ENCODE assay signal across 27 cellular contexts in the genomic region with DNA sequence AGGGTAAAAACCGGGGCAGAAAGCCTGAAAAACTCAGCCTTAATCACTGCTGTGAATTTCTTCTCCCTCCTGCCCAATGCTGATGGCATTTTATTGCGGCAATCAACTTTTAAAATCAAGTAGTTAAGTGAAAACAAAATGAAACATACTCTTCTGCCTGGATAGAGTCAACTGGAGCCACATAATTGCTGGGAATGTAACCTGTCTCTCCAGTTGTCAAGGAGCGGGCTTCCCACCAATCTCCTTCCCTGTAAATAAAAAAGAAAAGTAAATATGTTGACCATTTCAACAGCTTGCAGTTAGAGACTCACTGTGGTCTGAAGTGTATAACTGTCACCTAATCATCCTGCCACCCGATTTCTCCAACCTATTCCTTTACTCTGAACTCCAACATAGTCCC.
DNase-seq lines count a peak whose midpoint lies in the region; ATAC-seq and TF ChIP-seq lines count a peak whose summit lies in the region.
"Had no signal": no experiment of that assay in that cellular context is flagged by ENCODE, and none has a peak within 500 bp of the region (broad histone marks: within the 10 kb centered on the region; RNA-seq: fewer than 3 reads in every experiment).

No MANE protein-coding gene starts in this region.

- H3K27ac ChIP-seq in VCaP = peak overlapping the region; percentile 43
- H3K27ac ChIP-seq in tibial artery = no peak overlapping the region
- no peak overlapping the region for H3K27ac ChIP-seq in tibial nerve
- H3K27ac ChIP-seq: BLaER1 treated with 17β-estradiol and CSF1 and Interleukin-3, amounts not matched to agents 10 nM and 100 nM; gastroesophageal sphincter; left lung; parathyroid adenoma; Peyer's patch; right atrium auricular region had no signal

- TF ChIP-seq EP300 in tibial nerve (IDR thresholded peaks at IDR 0.05) = no peak

- H3K9me3 ChIP-seq in tibial artery (no peaks in the 10 kb centered on the region), tibial nerve (no peaks in the 10 kb centered on the region), BE2C (no peaks in the 10 kb centered on the region)
- H3K9me3 ChIP-seq: BLaER1 treated with 17β-estradiol and CSF1 and Interleukin-3, amounts not matched to agents 10 nM and 100 nM; gastroesophageal sphincter; left lung; Peyer's patch; right atrium auricular region had no signal

- ATAC-seq in activated T-cell treated with anti-CD3 and anti-CD28 coated beads, Interleukin-2, amount 50 U/mL, for 72 hours (replicated peaks in 1 of 2) = no peak
- ATAC-seq in activated T-cell treated with anti-CD3 and anti-CD28 coated beads, Interleukin-2, amount 50 U/mL, for 4 hours = no peak
- ATAC-seq in stimulated activated effector memory CD8-positive, alpha-beta T cell treated with anti-CD3 and anti-CD28 coated beads, Interleukin-12 subunit alpha, Interleukin-12 subunit beta, amount 100 ng/mL, for 72 hours = no peak
- ATAC-seq: left lung had no signal

- intact Hi-C loops in tibial artery (cut with DNase I; ENCODE audit: low total_unique reads) = loop anchor here (5.0 kb wide), 1 partner anchor 290 kb away; no protein-coding TSS in a partner anchor

- no peak overlapping the region for H3K4me3 ChIP-seq in tibial artery
- no peak overlapping the region for H3K4me3 ChIP-seq in tibial nerve
- H3K4me3 ChIP-seq in BE2C (ENCODE audit: low read depth, low read length) = no peak overlapping the region
- H3K4me3 ChIP-seq: BLaER1 treated with 17β-estradiol and CSF1 and Interleukin-3, amounts not matched to agents 10 nM and 100 nM; dorsolateral prefrontal cortex; gastroesophageal sphincter; left lung; Peyer's patch; right atrium auricular region; smooth muscle cell had no signal

- no peak for TF ChIP-seq CTCF in VCaP (conservative IDR thresholded peaks at IDR 0.05)
- TF ChIP-seq CTCF in tibial artery (IDR thresholded peaks at IDR 0.05) = no peak
- TF ChIP-seq CTCF in tibial nerve (IDR thresholded peaks at IDR 0.05) = no peak
- TF ChIP-seq CTCF in BE2C (IDR thresholded peaks at IDR 0.05; ENCODE audit: low read depth, low read length) = no peak

- H3K36me3 ChIP-seq in tibial artery = peaks cover 0 to 17% (median 7%) of the 10 kb centered on the region in 3 donors
- peaks cover 0 to 39% (median 0%) of the 10 kb centered on the region in 3 donors for H3K36me3 ChIP-seq in tibial nerve
- H3K36me3 ChIP-seq in BE2C = peaks cover 17% of the 10 kb centered on the region

- DNase-seq in activated T-cell treated with anti-CD3 and anti-CD28 coated beads, Interleukin-2, amount 50 U/mL, for 72 hours = no peak
- DNase-seq in activated T-cell treated with anti-CD3 and anti-CD28 coated beads, Interleukin-2, amount 50 U/mL, for 4 hours = no peak
- DNase-seq in immature natural killer cell (no peak), tibial artery (no peak), tibial nerve (ENCODE audit: low spot score in 2 of 2) (no peak), BE2C (no peak)
- DNase-seq in stimulated activated effector memory CD8-positive, alpha-beta T cell treated with anti-CD3 and anti-CD28 coated beads, Interleukin-12 subunit alpha, Interleukin-12 subunit beta, amount 100 ng/mL, for 72 hours (ENCODE audit: low spot score in 2 of 2) = no peak
- DNase-seq: activated naive CD4-positive, alpha-beta T cell treated with anti-CD3 and anti-CD28 coated beads, Interleukin-2, amount 50 U/mL, for 16 hours; activated T-cell treated with anti-CD3 and anti-CD28 coated beads, Interleukin-2, amount 50 U/mL, for 1 hour; dorsolateral prefrontal cortex; H9; hypothalamus; left lung; NCI-H1092 treated with DMSO at 0.1 percent for 48 hours; NCI-H187 treated with DMSO at 0.1 percent for 48 hours; NCI-H226; Peyer's patch; SIG-M5; stimulated activated CD4-positive, alpha-beta T cell treated with anti-CD3 and anti-CD28 coated beads, Interleukin-1b, Interleukin-23, amount 100 ng/mL, for 48 hours; substantia nigra; SW 1271 had no signal

- H3K27me3 Mint-ChIP-seq in activated T-cell treated with anti-CD3 and anti-CD28 coated beads, Interleukin-2, amount 50 U/mL, for 72 hours (ENCODE audit: low read depth) = no peaks in the 10 kb centered on the region
- H3K27me3 Mint-ChIP-seq in activated T-cell treated with anti-CD3 and anti-CD28 coated beads, Interleukin-2, amount 50 U/mL, for 4 hours (ENCODE audit: low read depth) = no peaks in the 10 kb centered on the region
- peaks cover 2 to 24% (median 8%) of the 10 kb centered on the region in 3 donors for H3K27me3 Mint-ChIP-seq in immature natural killer cell (ENCODE audit: low read depth in 3 of 3)

- peaks cover 10 to 46% of the 10 kb centered on the region in 2 donors for H3K36me3 Mint-ChIP-seq in activated T-cell treated with anti-CD3 and anti-CD28 coated beads, Interleukin-2, amount 50 U/mL, for 72 hours (ENCODE audit: insufficient read depth in 2 of 2)
- peaks cover 55% of the 10 kb centered on the region for H3K36me3 Mint-ChIP-seq in activated T-cell treated with anti-CD3 and anti-CD28 coated beads, Interleukin-2, amount 50 U/mL, for 4 hours (ENCODE audit: insufficient read depth)
- H3K36me3 Mint-ChIP-seq in immature natural killer cell = peaks cover 19 to 45% (median 42%) of the 10 kb centered on the region in 3 donors
- H3K36me3 Mint-ChIP-seq in stimulated activated effector memory CD8-positive, alpha-beta T cell treated with anti-CD3 and anti-CD28 coated beads, Interleukin-12 subunit alpha, Interleukin-12 subunit beta, amount 100 ng/mL, for 72 hours = peaks cover 99% of the 10 kb centered on the region

- no peaks in the 10 kb centered on the region for H3K27me3 ChIP-seq in tibial artery
- H3K27me3 ChIP-seq in tibial nerve = no peaks in the 10 kb centered on the region
- H3K27me3 ChIP-seq in BE2C = no peaks in the 10 kb centered on the region
- H3K27me3 ChIP-seq: BLaER1 treated with 17β-estradiol and CSF1 and Interleukin-3, amounts not matched to agents 10 nM and 100 nM; dorsolateral prefrontal cortex; gastroesophageal sphincter; left lung; Peyer's patch; right atrium auricular region had no signal

- H3K9me3 Mint-ChIP-seq in activated T-cell treated with anti-CD3 and anti-CD28 coated beads, Interleukin-2, amount 50 U/mL, for 72 hours = no peaks in the 10 kb centered on the region
- H3K9me3 Mint-ChIP-seq in activated T-cell treated with anti-CD3 and anti-CD28 coated beads, Interleukin-2, amount 50 U/mL, for 4 hours = no peaks in the 10 kb centered on the region
- H3K9me3 Mint-ChIP-seq in immature natural killer cell = no peaks in the 10 kb centered on the region
- no peaks in the 10 kb centered on the region for H3K9me3 Mint-ChIP-seq in stimulated activated effector memory CD8-positive, alpha-beta T cell treated with anti-CD3 and anti-CD28 coated beads, Interleukin-12 subunit alpha, Interleukin-12 subunit beta, amount 100 ng/mL, for 72 hours
- H3K9me3 Mint-ChIP-seq: H9 had no signal

- H3K4me1 Mint-ChIP-seq in activated T-cell treated with anti-CD3 and anti-CD28 coated beads, Interleukin-2, amount 50 U/mL, for 72 hours (ENCODE audit: low read depth) = peaks cover 41% of the 10 kb centered on the region
- peaks cover 42% of the 10 kb centered on the region for H3K4me1 Mint-ChIP-seq in activated T-cell treated with anti-CD3 and anti-CD28 coated beads, Interleukin-2, amount 50 U/mL, for 4 hours (ENCODE audit: low read depth)
- H3K4me1 Mint-ChIP-seq in immature natural killer cell = peaks cover 46 to 60% of the 10 kb centered on the region in 2 donors
- H3K4me1 Mint-ChIP-seq in stimulated activated effector memory CD8-positive, alpha-beta T cell treated with anti-CD3 and anti-CD28 coated beads, Interleukin-12 subunit alpha, Interleukin-12 subunit beta, amount 100 ng/mL, for 72 hours = peaks cover 44% of the 10 kb centered on the region

- H3K27ac Mint-ChIP-seq in activated T-cell treated with anti-CD3 and anti-CD28 coated beads, Interleukin-2, amount 50 U/mL, for 72 hours = peak overlapping the region; percentile 44
- H3K27ac Mint-ChIP-seq in immature natural killer cell = peak overlapping the region; percentile 32 to 99 (median 78)
- H3K27ac Mint-ChIP-seq in stimulated activated effector memory CD8-positive, alpha-beta T cell treated with anti-CD3 and anti-CD28 coated beads, Interleukin-12 subunit alpha, Interleukin-12 subunit beta, amount 100 ng/mL, for 72 hours = peak overlapping the region; percentile 82

- H3K4me1 ChIP-seq in tibial artery (peaks cover 0 to 9% (median 2%) of the 10 kb centered on the region in 4 donors), tibial nerve (peaks cover 0 to 35% (median 10%) of the 10 kb centered on the region in 4 donors), BE2C (peaks cover 29% of the 10 kb centered on the region)

- no peak for TF ChIP-seq POLR2A in tibial nerve (IDR thresholded peaks at IDR 0.05)

- WGBS in tibial nerve, 2 donors = 72 to 87% methylated on average over 4 of the region's 4 CpGs

- H3K4me3 Mint-ChIP-seq in activated T-cell treated with anti-CD3 and anti-CD28 coated beads, Interleukin-2, amount 50 U/mL, for 72 hours = no peak overlapping the region
- H3K4me3 Mint-ChIP-seq in activated T-cell treated with anti-CD3 and anti-CD28 coated beads, Interleukin-2, amount 50 U/mL, for 4 hours = no peak overlapping the region
- no peak overlapping the region for H3K4me3 Mint-ChIP-seq in immature natural killer cell
- H3K4me3 Mint-ChIP-seq in stimulated activated effector memory CD8-positive, alpha-beta T cell treated with anti-CD3 and anti-CD28 coated beads, Interleukin-12 subunit alpha, Interleukin-12 subunit beta, amount 100 ng/mL, for 72 hours = no peak overlapping the region
- H3K4me3 Mint-ChIP-seq: H9 had no signal
